ENCODE assay signal across 8 cellular contexts in genomic region chr6:90296346-90297123, GRCh38.
A peak's percentile ranks its signal among the peaks of the same experiment; 100 is the strongest.
DNase-seq lines count a peak whose midpoint lies in the region; ATAC-seq and TF ChIP-seq lines count a peak whose summit lies in the region.

BACH2 (minus strand) TSS chr6:90296843; CDS start chr6:90008844, 287,999 bp downstream.

- H3K4me3 ChIP-seq in AG09309 (ENCODE audit: control insufficient read depth, low read depth, low read length) = peak within 1 kb of the TSS; percentile 50

- no peaks in the 10 kb centered on the region for H3K9me3 Mint-ChIP-seq in effector memory CD8-positive, alpha-beta T cell
- no peaks in the 10 kb centered on the region for H3K9me3 Mint-ChIP-seq in memory B cell

- peaks cover 37% of the 10 kb centered on the region for H3K36me3 Mint-ChIP-seq in effector memory CD8-positive, alpha-beta T cell (ENCODE audit: insufficient read depth)
- H3K36me3 Mint-ChIP-seq in memory B cell = no peaks in the 10 kb centered on the region

- H3K27me3 Mint-ChIP-seq in effector memory CD8-positive, alpha-beta T cell = peaks cover 14 to 16% of the 10 kb centered on the region in 2 donors
- no peaks in the 10 kb centered on the region for H3K27me3 Mint-ChIP-seq in memory B cell

- DNase-seq in AG09309 (ENCODE audit: low read depth) = no peak
- peak; percentile 92 for DNase-seq in NCI-H748 (lab: John Stamatoyannopoulos, UW; ENCODE audit: unreplicated experiment)
- peak; percentile 94 for DNase-seq in activated CD8-positive, alpha-beta memory T cell treated with anti-CD3 and anti-CD28 coated beads for 24 hours
- DNase-seq in effector memory CD8-positive, alpha-beta T cell = peak; percentile 84 to 90 (median 86)
- peak; percentile 83 to 93 for DNase-seq in memory B cell (ENCODE audit: low spot score in 2 of 2)
- DNase-seq in stimulated activated CD4-positive, alpha-beta T cell treated with anti-CD3 and anti-CD28 coated beads, TNF-alpha, amount 100 ng/mL, for 48 hours (ENCODE audit: low read depth in 3 of 3) = peak; percentile 91 to 94 (median 92)

- H3K4me3 Mint-ChIP-seq in effector memory CD8-positive, alpha-beta T cell = peak within 1 kb of the TSS; percentile 81
- peak within 1 kb of the TSS; percentile 94 for H3K4me3 Mint-ChIP-seq in memory B cell

- peak; percentile 47 for ATAC-seq in GM19328 (IDR thresholded peaks at IDR 0.05; ENCODE audit: unreplicated experiment)
- peak; percentile 67 for ATAC-seq in HG03460 (IDR thresholded peaks at IDR 0.05; ENCODE audit: unreplicated experiment)
- ATAC-seq in effector memory CD8-positive, alpha-beta T cell (replicated peaks) = peak; percentile 69
- peak; percentile 69 for ATAC-seq in memory B cell (ENCODE audit: low read depth)

- peak within 1 kb of the TSS; percentile 88 to 89 for H3K27ac Mint-ChIP-seq in effector memory CD8-positive, alpha-beta T cell
- H3K27ac Mint-ChIP-seq in memory B cell = peak within 1 kb of the TSS; percentile 97

- H3K4me1 Mint-ChIP-seq in effector memory CD8-positive, alpha-beta T cell (ENCODE audit: low read depth in 2 of 2) = peaks cover 0 to 8% of the 10 kb centered on the region in 2 donors
- peaks cover 23% of the 10 kb centered on the region for H3K4me1 Mint-ChIP-seq in memory B cell

- TF ChIP-seq CTCF in AG09309 (IDR thresholded peaks at IDR 0.05; ENCODE audit: control insufficient read depth, insufficient read depth, low read depth, low read length, missing control alignments) = no peak
